8 cellular contexts compared by ENCODE assay signal in genomic region chr11:61602775-61603569, GRCh38. TPM values are rescaled to one million over a fixed set of nuclear protein-coding genes. Genes with fewer than 3 reads are reported as not detected.
A peak's percentile ranks its signal among the peaks of the same experiment; 100 is the strongest.
DNase-seq lines count a peak whose midpoint lies in the region; ATAC-seq and TF ChIP-seq lines count a peak whose summit lies in the region.
"Had no signal": no experiment of that assay in that cellular context is flagged by ENCODE, and none has a peak within 500 bp of the region (broad histone marks: within the 10 kb centered on the region; RNA-seq: fewer than 3 reads in every experiment).

No MANE protein-coding gene starts in this region.

- DNase-seq in HS-5 (ENCODE audit: low read depth) (peak; percentile 96), iris pigment epithelial cell (ENCODE audit: low read depth) (peak; percentile 76), upper lobe of left lung (peak in 1 of 2 donors; percentile 76), OCI-M1 (lab: John Stamatoyannopoulos, UW) (no peak)
- no peak for DNase-seq in activated CD4-positive, alpha-beta T cell treated with anti-CD3 and anti-CD28 coated beads, Interleukin-2, amount 10 ng/mL, durations not matched to agents 24 days and 14 days
- DNase-seq: activated CD4-positive, alpha-beta T cell treated with anti-CD3 and anti-CD28 coated beads, Interleukin-2, amount 50 U/mL, for 4 hours had no signal

- no peak overlapping the region for H3K4me3 ChIP-seq in upper lobe of left lung

- H3K27ac Mint-ChIP-seq in activated CD4-positive, alpha-beta T cell treated with anti-CD3 and anti-CD28 coated beads, Interleukin-2, amount 10 ng/mL, durations not matched to agents 24 days and 14 days = no peak overlapping the region

- TF ChIP-seq POLR2A in upper lobe of left lung (IDR thresholded peaks at IDR 0.05) = no peak

- H3K27me3 Mint-ChIP-seq in activated CD4-positive, alpha-beta T cell treated with anti-CD3 and anti-CD28 coated beads, Interleukin-2, amount 10 ng/mL, durations not matched to agents 24 days and 14 days = peaks cover 9% of the 10 kb centered on the region

- no peaks in the 10 kb centered on the region for H3K36me3 Mint-ChIP-seq in activated CD4-positive, alpha-beta T cell treated with anti-CD3 and anti-CD28 coated beads, Interleukin-2, amount 10 ng/mL, durations not matched to agents 24 days and 14 days (ENCODE audit: low read depth)

- no peaks in the 10 kb centered on the region for H3K9me3 ChIP-seq in upper lobe of left lung

- intact Hi-C loops in activated CD4-positive, alpha-beta T cell treated with anti-CD3 and anti-CD28 coated beads, Interleukin-2, amount 10 ng/mL, durations not matched to agents 24 days and 14 days (cut with micrococcal nuclease) = no loop called here

- no peaks in the 10 kb centered on the region for H3K4me1 Mint-ChIP-seq in activated CD4-positive, alpha-beta T cell treated with anti-CD3 and anti-CD28 coated beads, Interleukin-2, amount 10 ng/mL, durations not matched to agents 24 days and 14 days

- H3K27me3 ChIP-seq in upper lobe of left lung = no peaks in the 10 kb centered on the region

- peaks cover 0 to 3% (median 1%) of the 10 kb centered on the region in 4 donors for H3K4me1 ChIP-seq in upper lobe of left lung

- H3K4me3 Mint-ChIP-seq in activated CD4-positive, alpha-beta T cell treated with anti-CD3 and anti-CD28 coated beads, Interleukin-2, amount 10 ng/mL, durations not matched to agents 24 days and 14 days = no peak overlapping the region

- H3K27ac ChIP-seq in angular gyrus (ENCODE audit: low read depth, low read length) (peak overlapping the region; percentile 86), upper lobe of left lung (peak overlapping the region in 1 of 4 donors; percentile 46)

- H3K36me3 ChIP-seq in upper lobe of left lung = no peaks in the 10 kb centered on the region

- WGBS in upper lobe of left lung, 2 donors = 70 to 77% methylated on average over 3 to 20 of the region's 20 CpGs

- peak in 1 of 4 donors; percentile 33 for TF ChIP-seq EP300 in upper lobe of left lung (IDR thresholded peaks at IDR 0.05)

- H3K9me3 Mint-ChIP-seq in activated CD4-positive, alpha-beta T cell treated with anti-CD3 and anti-CD28 coated beads, Interleukin-2, amount 10 ng/mL, durations not matched to agents 24 days and 14 days = no peaks in the 10 kb centered on the region

- no peak for TF ChIP-seq CTCF in upper lobe of left lung (IDR thresholded peaks at IDR 0.05)

- peak; percentile 30 to 91 for ATAC-seq in upper lobe of left lung (ENCODE audit: low FRiP score in 2 of 2)
- no peak for ATAC-seq in GM18858 (IDR thresholded peaks at IDR 0.05; ENCODE audit: unreplicated experiment)

RNA-seq across cellular contexts. Expression of gene SYT7, which starts 22.1 kb away (rescaled TPM):
- 1 to 10 TPM; 2.1 to 7.3 (median 4.9) TPM for total RNA-seq in upper lobe of left lung
- total RNA-seq in activated CD4-positive, alpha-beta T cell treated with anti-CD3 and anti-CD28 coated beads, Interleukin-2, amount 10 ng/mL, durations not matched to agents 24 days and 14 days = 0.23 and 0.43 TPM in 2 replicates

Comparison
In these comparisons a context has a peak if more than half of its experiments do, and no peak if none do; other contexts are left out.
1. DNase-seq: peak in HS-5 (single experiment) and iris pigment epithelial cell (single experiment); none in activated CD4-positive, alpha-beta T cell treated with anti-CD3 and anti-CD28 coated beads, Interleukin-2, amount 10 ng/mL, durations not matched to agents 24 days and 14 days (single experiment) and OCI-M1 (single experiment).